Comparison of ENCODE assay signal across 1 cellular context in the genomic region with DNA sequence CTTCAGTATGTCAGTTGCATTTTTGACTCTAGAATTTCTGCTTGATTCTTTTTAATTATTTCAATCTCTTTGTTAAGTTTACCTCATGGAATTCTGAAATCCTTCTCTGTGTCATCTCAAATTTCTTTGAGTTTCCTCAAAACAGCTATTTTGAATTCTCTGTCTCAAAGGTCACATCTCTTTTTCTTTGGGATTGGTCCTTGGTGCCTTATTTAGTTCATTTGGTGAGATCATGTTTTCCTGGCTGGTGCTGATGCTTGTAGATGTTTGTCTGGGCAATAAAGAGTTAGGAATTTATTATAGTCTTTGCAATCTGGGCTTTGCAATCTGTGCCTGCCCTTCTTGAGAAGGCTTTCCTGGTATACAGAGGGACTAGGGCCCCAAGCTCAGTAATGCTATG.
TF ChIP-seq lines count a peak whose summit lies in the region.

No MANE protein-coding gene starts in this region.

TF ChIP-seq in IMR-90, 13 proteins besides CTCF, POLR2A, EP300 and RAD21 (continued from another document):
- no peak for TF ChIP-seq MAZ (IDR thresholded peaks at IDR 0.05; ENCODE audit: borderline replicate concordance, low read depth, low read length)
- no peak for TF ChIP-seq FOS (IDR thresholded peaks at IDR 0.05; ENCODE audit: low read depth, low read length)
- TF ChIP-seq USF2 (IDR thresholded peaks at IDR 0.05; ENCODE audit: low read depth, low read length): no peak
- TF ChIP-seq RCOR1 (IDR thresholded peaks at IDR 0.05; ENCODE audit: insufficient replicate concordance, low read length): no peak
- no peak for TF ChIP-seq BHLHE40 (IDR thresholded peaks at IDR 0.05; ENCODE audit: low read depth, low read length)
- no peak for TF ChIP-seq MXI1 (IDR thresholded peaks at IDR 0.05; ENCODE audit: borderline replicate concordance, low read depth, low read length)
- no peak for TF ChIP-seq ELK1 (IDR thresholded peaks at IDR 0.05; ENCODE audit: borderline replicate concordance, low read depth, low read length)
- no peak for TF ChIP-seq MAFK (IDR thresholded peaks at IDR 0.05; ENCODE audit: low read depth, low read length)
- no peak for TF ChIP-seq SMC3 (IDR thresholded peaks at IDR 0.05; ENCODE audit: low read depth, low read length)
- TF ChIP-seq NFE2L2 (IDR thresholded peaks at IDR 0.05; ENCODE audit: low read depth, low read length): no peak
- no peak for TF ChIP-seq CHD1 (IDR thresholded peaks at IDR 0.05; ENCODE audit: low read depth, low read length)
- TF ChIP-seq CEBPB (IDR thresholded peaks at IDR 0.05; ENCODE audit: low read depth, low read length): no peak
